Comparison of ENCODE assay signal across 1 cellular context in the genomic region with DNA sequence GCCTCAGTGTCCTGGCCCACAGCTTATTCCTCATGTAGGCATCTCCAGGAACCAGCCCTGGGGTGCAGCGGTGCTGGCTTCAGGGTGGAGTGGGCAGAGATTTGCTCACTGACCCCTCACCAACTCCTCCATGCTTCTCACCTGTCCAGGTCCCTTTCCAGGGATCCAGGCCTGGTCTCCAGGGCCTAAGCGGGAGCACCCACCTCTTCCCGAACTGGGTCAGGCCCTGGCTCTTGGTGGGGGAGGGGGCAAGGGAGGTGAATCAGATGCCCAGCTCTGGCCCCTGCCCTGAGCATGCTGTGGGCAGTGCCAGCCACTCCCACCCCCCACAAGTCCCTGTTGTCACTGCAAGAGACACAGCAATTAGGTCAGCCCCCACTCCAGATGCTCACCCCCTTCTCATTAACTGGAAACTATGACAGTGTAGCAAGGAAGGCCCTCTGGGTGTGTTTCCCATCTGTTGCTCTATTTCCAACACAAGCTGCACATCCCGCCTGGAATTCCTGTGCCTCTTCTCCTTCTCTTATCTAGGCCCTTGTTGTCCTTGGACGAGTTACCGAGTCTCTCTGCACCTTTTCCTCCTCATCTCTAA.
TF ChIP-seq lines count a peak whose summit lies in the region.

No MANE protein-coding gene starts in this region.

TF ChIP-seq in HEK293, 187 proteins besides CTCF, POLR2A, EP300 and RAD21 (continued from another document):
- TF ChIP-seq ZFHX2 (tag by site-specific recombination; conservative IDR thresholded peaks at IDR 0.05) (peak; percentile 37), EGR2 (tag by site-specific recombination; IDR thresholded peaks at IDR 0.05; ENCODE audit: low read depth) (peak; percentile 38; the same call in 1 of the 2 replicates)
- TF ChIP-seq, protein P1, sequence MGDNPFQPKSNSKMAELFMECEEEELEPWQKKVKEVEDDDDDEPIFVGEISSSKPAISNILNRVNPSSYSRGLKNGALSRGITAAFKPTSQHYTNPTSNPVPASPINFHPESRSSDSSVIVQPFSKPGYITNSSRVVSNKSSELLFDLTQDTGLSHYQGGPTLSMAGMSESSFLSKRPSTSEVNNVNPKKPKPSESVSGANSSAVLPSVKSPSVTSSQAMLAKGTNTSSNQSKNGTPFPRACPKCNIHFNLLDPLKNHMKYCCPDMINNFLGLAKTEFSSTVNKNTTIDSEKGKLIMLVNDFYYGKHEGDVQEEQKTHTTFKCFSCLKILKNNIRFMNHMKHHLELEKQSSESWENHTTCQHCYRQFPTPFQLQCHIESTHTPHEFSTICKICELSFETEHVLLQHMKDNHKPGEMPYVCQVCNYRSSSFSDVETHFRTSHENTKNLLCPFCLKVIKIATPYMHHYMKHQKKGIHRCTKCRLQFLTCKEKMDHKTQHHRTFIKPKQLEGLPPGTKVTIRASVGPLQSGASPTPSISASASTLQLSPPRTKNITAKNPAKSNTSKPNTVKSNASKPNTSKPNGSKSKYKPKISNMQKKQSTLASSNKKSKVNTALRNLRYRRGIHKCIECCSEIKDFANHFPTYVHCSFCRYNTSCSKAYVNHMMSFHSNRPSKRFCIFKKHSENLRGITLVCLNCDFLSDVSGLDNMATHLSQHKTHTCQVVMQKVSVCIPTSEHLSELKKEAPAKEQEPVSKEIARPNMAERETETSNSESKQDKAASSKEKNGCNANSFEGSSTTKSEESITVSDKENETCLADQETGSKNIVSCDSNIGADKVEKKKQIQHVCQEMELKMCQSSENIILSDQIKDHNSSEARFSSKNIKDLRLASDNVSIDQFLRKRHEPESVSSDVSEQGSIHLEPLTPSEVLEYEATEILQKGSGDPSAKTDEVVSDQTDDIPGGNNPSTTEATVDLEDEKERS (tag by site-specific recombination; IDR thresholded peaks at IDR 0.05) = no peak
